In genomic region chr18:39162013-39162412, GRCh38 we compare ENCODE assay signal across 25 cellular contexts.
DNase-seq lines count a peak whose midpoint lies in the region; ATAC-seq and TF ChIP-seq lines count a peak whose summit lies in the region.
"Had no signal": no experiment of that assay in that cellular context is flagged by ENCODE, and none has a peak within 500 bp of the region (broad histone marks: within the 10 kb centered on the region; RNA-seq: fewer than 3 reads in every experiment).

No MANE protein-coding gene starts in this region.

- TF ChIP-seq CTCF in 22Rv1 (IDR thresholded peaks at IDR 0.05) (peak; percentile 45), C4-2B (conservative IDR thresholded peaks at IDR 0.05) (peak; percentile 25), VCaP (conservative IDR thresholded peaks at IDR 0.05) (peak; percentile 26), epithelial cell of proximal tubule (conservative IDR thresholded peaks at IDR 0.05; ENCODE audit: low read depth, low read length) (peak; percentile 9)

- no peak for DNase-seq in epithelial cell of proximal tubule (ENCODE audit: low read depth)
- no peak for DNase-seq in mesenteric fat pad (ENCODE audit: low spot score)
- DNase-seq in NCI-H1694 (lab: John Stamatoyannopoulos, UW), result no peak
- DNase-seq: CD8-positive, alpha-beta memory T cell; DMS 273 treated with DMSO at 0.1 percent for 48 hours; DND-41; HFFc6; NCI-H1092 treated with DMSO at 0.1 percent for 48 hours; NCI-H1436 treated with DMSO at 0.1 percent for 48 hours; NCI-H1930; NCI-H2171; NCI-H226; NCI-H510A treated with DMSO at 0.1 percent for 48 hours; NCI-H774; NK-92 treated with Interleukin-12 subunit alpha and Interleukin-12 subunit beta, amount 100 ng/mL, for 24 hours; T-cell had no signal

- no peak overlapping the region for H3K27ac ChIP-seq in 22Rv1
- no peak overlapping the region for H3K27ac ChIP-seq in C4-2B
- no peak overlapping the region for H3K27ac ChIP-seq in VCaP
- H3K27ac ChIP-seq: HL-60, PC-9, SJSA1 had no signal

- ATAC-seq in HG02642 (IDR thresholded peaks at IDR 0.05; ENCODE audit: poor library complexity, unreplicated experiment), result no peak
- ATAC-seq: Right ventricle myocardium inferior, T-cell had no signal

- H3K4me3 ChIP-seq in epithelial cell of proximal tubule (ENCODE audit: low read depth, low read length), result no peak overlapping the region
- H3K4me3 ChIP-seq: HAP-1, PC-9, SJSA1 had no signal
